ENCODE assay signal across 18 cellular contexts in genomic region chr3:81985996-81986723, GRCh38.
DNase-seq lines count a peak whose midpoint lies in the region; ATAC-seq and TF ChIP-seq lines count a peak whose summit lies in the region.
"Had no signal": no experiment of that assay in that cellular context is flagged by ENCODE, and none has a peak within 500 bp of the region (broad histone marks: within the 10 kb centered on the region; RNA-seq: fewer than 3 reads in every experiment).

No MANE protein-coding gene starts in this region.

- no peak for TF ChIP-seq CTCF in WTC11 (IDR thresholded peaks at IDR 0.05)

- no peak overlapping the region for H3K27ac ChIP-seq in neuronal stem cell (replicated peaks; ENCODE audit: low read length)
- H3K27ac ChIP-seq: Peyer's patch had no signal

- H3K4ac ChIP-seq in neuronal stem cell (ENCODE audit: low read length), result no peak overlapping the region

- no peak overlapping the region for H4K91ac ChIP-seq in neuronal stem cell (ENCODE audit: low read depth, low read length, poor library complexity)

- H3K36me3 ChIP-seq in ES-I3 (ENCODE audit: insufficient read depth, low read length) (no peaks in the 10 kb centered on the region), neuronal stem cell (replicated peaks in 1 of 2; ENCODE audit: control insufficient read depth in 2 of 2, insufficient read depth in 2 of 2, low read length in 2 of 2) (no peaks in the 10 kb centered on the region)
- H3K36me3 ChIP-seq: Peyer's patch had no signal

- no peak overlapping the region for H2BK120ac ChIP-seq in neuronal stem cell (ENCODE audit: low read depth, low read length)

- no peak overlapping the region for H3K14ac ChIP-seq in neuronal stem cell (ENCODE audit: low read length)

- H3K9ac ChIP-seq in ES-I3 (ENCODE audit: low read depth, low read length), result peak overlapping the region; percentile 20; the same call in 1 of the 2 replicates
- no peak overlapping the region for H3K9ac ChIP-seq in neuronal stem cell (ENCODE audit: low read depth, low read length, poor library complexity)

- peak; percentile 4 for DNase-seq in HT1080 (ENCODE audit: low read depth)
- peak; percentile 39 for DNase-seq in WTC11 (ENCODE audit: low spot score)
- no peak for DNase-seq in neuronal stem cell (ENCODE audit: low spot score)
- DNase-seq in T-helper 1 cell, result no peak
- no peak for DNase-seq in NAMALWA (ENCODE audit: low spot score)
- no peak for DNase-seq in NCI-H2029 (lab: John Stamatoyannopoulos, UW)
- DNase-seq in NCI-H1436 (lab: John Stamatoyannopoulos, UW), result no peak
- DNase-seq: CD4-positive, alpha-beta T cell; Karpas-422; MM.1S; NCI-H1417; NCI-H2029 treated with DMSO at 0.1 percent for 48 hours; NCI-H510A; Peyer's patch; T-helper 17 cell had no signal

- H3K27me3 ChIP-seq in neuronal stem cell (ENCODE audit: control insufficient read depth in 3 of 3, insufficient read depth in 3 of 3, low read depth in 1 of 3, low read length in 3 of 3), result no peaks in the 10 kb centered on the region
- H3K27me3 ChIP-seq: Peyer's patch had no signal

- CTCF ChIA-PET in WTC11 (lab: Charles Lee), result interaction anchor here (0.6 to 1.3 kb wide), 2 partner anchors 77 to 260 kb away, joined by 3 to 4 read pairs; no protein-coding TSS in a partner anchor

- H3K36me3 Mint-ChIP-seq in WTC11, result peaks cover 11% of the 10 kb centered on the region

- H3K9me3 ChIP-seq in ES-I3 (ENCODE audit: control insufficient read depth, insufficient read depth, low read length) (no peaks in the 10 kb centered on the region), neuronal stem cell (replicated peaks in 1 of 2; ENCODE audit: control insufficient read depth in 2 of 2, insufficient read depth in 1 of 2, low read depth in 1 of 2, low read length in 2 of 2) (no peaks in the 10 kb centered on the region)
- H3K9me3 ChIP-seq: Peyer's patch had no signal

- no peak overlapping the region for H3K4me2 ChIP-seq in neuronal stem cell (ENCODE audit: insufficient read depth, low read length, poor library complexity, severe bottlenecking)

- peaks cover 33% of the 10 kb centered on the region for H3K4me1 Mint-ChIP-seq in WTC11
- H3K4me1 Mint-ChIP-seq: T-helper 17 cell had no signal

- no peak overlapping the region for H2BK15ac ChIP-seq in neuronal stem cell (ENCODE audit: low read length)

- peaks cover 11% of the 10 kb centered on the region; the same call in 1 of the 2 replicates for H3K4me1 ChIP-seq in ES-I3 (ENCODE audit: insufficient read depth, low read length)
- no peaks in the 10 kb centered on the region for H3K4me1 ChIP-seq in neuronal stem cell (ENCODE audit: control insufficient read depth in 2 of 2, insufficient read depth in 1 of 2, low read depth in 1 of 2, low read length in 2 of 2)
- H3K4me1 ChIP-seq: Peyer's patch had no signal

- no peak overlapping the region for H3K4me3 ChIP-seq in neuronal stem cell (ENCODE audit: low read length in 2 of 2)
- H3K4me3 ChIP-seq: Peyer's patch had no signal

- POLR2A ChIA-PET in WTC11 (lab: Charles Lee), result interaction anchor here (0.6 kb wide), 1 partner anchor 1019 kb away, joined by 3 read pairs; no protein-coding TSS in a partner anchor

- no peak overlapping the region for H2BK5ac ChIP-seq in neuronal stem cell (ENCODE audit: low read length)

- WGBS in neuronal stem cell (ENCODE audit: extremely low coverage in 2 of 2, insufficient read length in 2 of 2, insufficient replicate concordance in 1 of 2), 2 donors, result no CpG with 5 or more reads among the region's 12 CpGs

- H3K9me3 Mint-ChIP-seq in WTC11, result peaks cover 9% of the 10 kb centered on the region
- H3K9me3 Mint-ChIP-seq: CD4-positive, alpha-beta T cell had no signal

- ATAC-seq in WTC11, result peak; percentile 70
- ATAC-seq: Right ventricle myocardium inferior, SK-N-SH treated with all-trans-retinoic acid at 6 μM for 48 hours, T-helper 17 cell had no signal

- peaks cover 2% of the 10 kb centered on the region for H3K79me1 ChIP-seq in neuronal stem cell (ENCODE audit: low read depth, low read length)

- H3K27me3 Mint-ChIP-seq in WTC11 (ENCODE audit: low read depth), result no peaks in the 10 kb centered on the region
- H3K27me3 Mint-ChIP-seq: CD4-positive, alpha-beta T cell; T-helper 17 cell had no signal

- no peak overlapping the region for H3K23ac ChIP-seq in neuronal stem cell (ENCODE audit: low read depth, low read length, poor library complexity)

- no peak overlapping the region for H3K18ac ChIP-seq in neuronal stem cell (ENCODE audit: low read length)

- H3K4me3 Mint-ChIP-seq in WTC11, result no peak overlapping the region
- H3K4me3 Mint-ChIP-seq: CD4-positive, alpha-beta T cell; T-helper 17 cell had no signal

- H2AK5ac ChIP-seq in neuronal stem cell (ENCODE audit: low read depth, low read length), result no peak overlapping the region

- H3K27ac Mint-ChIP-seq in WTC11, result no peak overlapping the region
- H3K27ac Mint-ChIP-seq: CD4-positive, alpha-beta T cell; T-helper 17 cell had no signal

- no peak overlapping the region for H2BK12ac ChIP-seq in neuronal stem cell (ENCODE audit: low read length)

- H4K8ac ChIP-seq in neuronal stem cell (ENCODE audit: low read depth, low read length), result no peak overlapping the region

- peak overlapping the region; percentile 78 for H2AFZ ChIP-seq in neuronal stem cell (ENCODE audit: low read length)

TF ChIP-seq in WTC11, 78 proteins besides CTCF, POLR2A, EP300 and RAD21:
- peak; percentile 22; the same call in 1 of the 2 replicates for TF ChIP-seq GABPB1 (CRISPR knock-in tag; IDR thresholded peaks at IDR 0.05)
- TF ChIP-seq ZSCAN18 (CRISPR knock-in tag; IDR thresholded peaks at IDR 0.05), result no peak
- no peak for TF ChIP-seq TEAD1 (CRISPR knock-in tag; IDR thresholded peaks at IDR 0.05)
- TF ChIP-seq ATF1 (CRISPR knock-in tag; IDR thresholded peaks at IDR 0.05), result no peak
- TF ChIP-seq ZMAT4 (CRISPR knock-in tag; IDR thresholded peaks at IDR 0.05), result no peak
TF ChIP-seq in WTC11: peak in this region for 1.

Comparison
In these comparisons a context has a peak if more than half of its experiments do, and no peak if none do; other contexts are left out.
1. DNase-seq: peak in HT1080 (single experiment) and WTC11 (single experiment); none in neuronal stem cell (single experiment), T-helper 1 cell (0 of 5), NAMALWA (single experiment), NCI-H2029 (single experiment) and NCI-H1436 (single experiment).